ENCODE assay signal across 14 cellular contexts in genomic region chr11:19374189-19374588, GRCh38.
DNase-seq lines count a peak whose midpoint lies in the region; ATAC-seq and TF ChIP-seq lines count a peak whose summit lies in the region.
"Had no signal": no experiment of that assay in that cellular context is flagged by ENCODE, and none has a peak within 500 bp of the region (broad histone marks: within the 10 kb centered on the region; RNA-seq: fewer than 3 reads in every experiment).

No MANE protein-coding gene starts in this region.

- no peak overlapping the region for H3K4me3 Mint-ChIP-seq in stimulated activated effector memory CD8-positive, alpha-beta T cell treated with anti-CD3 and anti-CD28 coated beads, Interleukin-12 subunit alpha, Interleukin-12 subunit beta, amount 100 ng/mL, for 72 hours
- H3K4me3 Mint-ChIP-seq in naive thymus-derived CD8-positive, alpha-beta T cell = no peak overlapping the region
- H3K4me3 Mint-ChIP-seq: activated B cell treated with CpG ODN at 0.5 μM for 24 hours, nephron progenitor cell had no signal

- H3K4me3 ChIP-seq in HFF-Myc (replicated peaks; ENCODE audit: low read depth, low read length) = no peak overlapping the region

- peak; percentile 43 for DNase-seq in HFF-Myc (ENCODE audit: extremely low read depth, low read depth)
- peak; percentile 71 to 80 for DNase-seq in SW 1271 (lab: John Stamatoyannopoulos, UW)
- DNase-seq in fibroblast of peridontal ligament (ENCODE audit: extremely low read depth) = peak; percentile 77
- DNase-seq in stimulated activated effector memory CD8-positive, alpha-beta T cell treated with anti-CD3 and anti-CD28 coated beads, Interleukin-12 subunit alpha, Interleukin-12 subunit beta, amount 100 ng/mL, for 72 hours (ENCODE audit: low spot score in 2 of 2) = no peak
- DNase-seq in CD1c-positive myeloid dendritic cell (ENCODE audit: extremely low spot score) = no peak
- DNase-seq in naive thymus-derived CD8-positive, alpha-beta T cell = no peak
- DNase-seq: activated B cell treated with CpG ODN at 0.5 μM for 24 hours; cortex of kidney; NCI-H1417; nephron progenitor cell; stimulated activated naive CD8-positive, alpha-beta T cell treated with anti-CD3 and anti-CD28 coated beads, Interleukin-15, Interleukin-2, amounts not matched to agents 100 U/mL and 50 U/mL, for 24 hours had no signal

- H3K27ac Mint-ChIP-seq in stimulated activated effector memory CD8-positive, alpha-beta T cell treated with anti-CD3 and anti-CD28 coated beads, Interleukin-12 subunit alpha, Interleukin-12 subunit beta, amount 100 ng/mL, for 72 hours = no peak overlapping the region
- H3K27ac Mint-ChIP-seq in naive thymus-derived CD8-positive, alpha-beta T cell = no peak overlapping the region
- H3K27ac Mint-ChIP-seq: activated B cell treated with CpG ODN at 0.5 μM for 24 hours, nephron progenitor cell had no signal

- H3K9me3 Mint-ChIP-seq in stimulated activated effector memory CD8-positive, alpha-beta T cell treated with anti-CD3 and anti-CD28 coated beads, Interleukin-12 subunit alpha, Interleukin-12 subunit beta, amount 100 ng/mL, for 72 hours = no peaks in the 10 kb centered on the region
- peaks cover 0 to 3% (median 0%) of the 10 kb centered on the region in 9 donors for H3K9me3 Mint-ChIP-seq in naive thymus-derived CD8-positive, alpha-beta T cell
- H3K9me3 Mint-ChIP-seq: activated B cell treated with CpG ODN at 0.5 μM for 24 hours, nephron progenitor cell had no signal

- no peaks in the 10 kb centered on the region for H3K4me1 Mint-ChIP-seq in stimulated activated effector memory CD8-positive, alpha-beta T cell treated with anti-CD3 and anti-CD28 coated beads, Interleukin-12 subunit alpha, Interleukin-12 subunit beta, amount 100 ng/mL, for 72 hours
- H3K4me1 Mint-ChIP-seq in naive thymus-derived CD8-positive, alpha-beta T cell = no peaks in the 10 kb centered on the region
- H3K4me1 Mint-ChIP-seq: activated B cell treated with CpG ODN at 0.5 μM for 24 hours had no signal

- peak; percentile 48 for ATAC-seq in stimulated activated effector memory CD8-positive, alpha-beta T cell treated with anti-CD3 and anti-CD28 coated beads, Interleukin-12 subunit alpha, Interleukin-12 subunit beta, amount 100 ng/mL, for 72 hours
- ATAC-seq in HG03442 (IDR thresholded peaks at IDR 0.05; ENCODE audit: unreplicated experiment) = no peak
- no peak for ATAC-seq in naive thymus-derived CD8-positive, alpha-beta T cell
- ATAC-seq: HCT116; Panc1; stimulated activated naive CD8-positive, alpha-beta T cell treated with anti-CD3 and anti-CD28 coated beads, Interleukin-15, Interleukin-2, amounts not matched to agents 100 U/mL and 50 U/mL, for 24 hours had no signal

- peaks cover 2 to 54% (median 23%) of the 10 kb centered on the region in 5 donors for H3K27me3 Mint-ChIP-seq in naive thymus-derived CD8-positive, alpha-beta T cell

- no peaks in the 10 kb centered on the region for H3K36me3 Mint-ChIP-seq in stimulated activated effector memory CD8-positive, alpha-beta T cell treated with anti-CD3 and anti-CD28 coated beads, Interleukin-12 subunit alpha, Interleukin-12 subunit beta, amount 100 ng/mL, for 72 hours
- H3K36me3 Mint-ChIP-seq in naive thymus-derived CD8-positive, alpha-beta T cell = no peaks in the 10 kb centered on the region

- POLR2A ChIA-PET in naive thymus-derived CD8-positive, alpha-beta T cell (lab: Charles Lee) = no interaction called here

- TF ChIP-seq CTCF in HFF-Myc (IDR thresholded peaks at IDR 0.05; ENCODE audit: low read depth, low read length, missing control alignments) = no peak

Comparison
In these comparisons a context has a peak if more than half of its experiments do, and no peak if none do; other contexts are left out.
1. DNase-seq: peak in HFF-Myc (single experiment), SW 1271 (2 of 2) and fibroblast of peridontal ligament (single experiment); none in stimulated activated effector memory CD8-positive, alpha-beta T cell treated with anti-CD3 and anti-CD28 coated beads, Interleukin-12 subunit alpha, Interleukin-12 subunit beta, amount 100 ng/mL, for 72 hours (0 of 2), CD1c-positive myeloid dendritic cell (single experiment) and naive thymus-derived CD8-positive, alpha-beta T cell (0 of 10).